25 cellular contexts compared by ENCODE assay signal in genomic region chr12:40338071-40338470, GRCh38.
DNase-seq lines count a peak whose midpoint lies in the region; ATAC-seq, FAIRE-seq and TF ChIP-seq lines count a peak whose summit lies in the region.
"Had no signal": no experiment of that assay in that cellular context is flagged by ENCODE, and none has a peak within 500 bp of the region (broad histone marks: within the 10 kb centered on the region; RNA-seq: fewer than 3 reads in every experiment).

No MANE protein-coding gene starts in this region.

- 15 to 26% methylated on average over 1 of the region's 1 CpG for WGBS in body of pancreas, 2 donors

- ATAC-seq in body of pancreas (peak; percentile 27), left lung (peak; percentile 16), GM21381 (IDR thresholded peaks at IDR 0.05; ENCODE audit: unreplicated experiment) (no peak), mucosa of descending colon (no peak)
- ATAC-seq: A549 had no signal

- H3K4me3 ChIP-seq in body of pancreas: no peak overlapping the region
- no peak overlapping the region for H3K4me3 ChIP-seq in left lung
- H3K4me3 ChIP-seq in mucosa of descending colon: no peak overlapping the region
- H3K4me3 ChIP-seq: A549; BLaER1 treated with 17β-estradiol and CSF1 and Interleukin-3, amounts not matched to agents 10 nM and 100 nM; GM23248 had no signal

- H3K36me3 ChIP-seq in body of pancreas (replicated peaks in 1 of 2; ENCODE audit: insufficient read depth in 1 of 2, low read depth in 2 of 2) (peaks cover 0 to 5% of the 10 kb centered on the region in 2 donors), left lung (peaks cover 0 to 95% of the 10 kb centered on the region in 2 donors), mucosa of descending colon (ENCODE audit: low read depth) (no peaks in the 10 kb centered on the region)
- H3K36me3 ChIP-seq: BE2C had no signal

- intact Hi-C loops in body of pancreas (cut with DNase I): no loop called here
- intact Hi-C loops in left lung (cut with DNase I): no loop called here
- intact Hi-C loops in mucosa of descending colon (cut with DNase I, micrococcal nuclease): no loop called here

- H3K9me3 ChIP-seq in body of pancreas (no peaks in the 10 kb centered on the region), left lung (no peaks in the 10 kb centered on the region), mucosa of descending colon (no peaks in the 10 kb centered on the region)
- H3K9me3 ChIP-seq: A549; BE2C; BLaER1 treated with 17β-estradiol and CSF1 and Interleukin-3, amounts not matched to agents 10 nM and 100 nM had no signal

- H3K27ac ChIP-seq in body of pancreas: no peak overlapping the region
- H3K27ac ChIP-seq in left lung: no peak overlapping the region
- H3K27ac ChIP-seq: A549; BLaER1 treated with 17β-estradiol and CSF1 and Interleukin-3, amounts not matched to agents 10 nM and 100 nM; GM23248 had no signal

- peak; percentile 56 for FAIRE-seq in GM19239 (lab: Jason Lieb, UNC)
- FAIRE-seq: A549, GM12891, GM18507, H1 had no signal

- peaks cover 14% of the 10 kb centered on the region for H3K4me1 ChIP-seq in body of pancreas
- no peaks in the 10 kb centered on the region for H3K4me1 ChIP-seq in left lung
- H3K4me1 ChIP-seq in mucosa of descending colon (ENCODE audit: low read depth): no peaks in the 10 kb centered on the region
- H3K4me1 ChIP-seq: A549; BE2C; BLaER1 treated with 17β-estradiol and CSF1 and Interleukin-3, amounts not matched to agents 10 nM and 100 nM had no signal

- no peak for TF ChIP-seq POLR2A in body of pancreas (IDR thresholded peaks at IDR 0.05)

- no peaks in the 10 kb centered on the region for H3K27me3 ChIP-seq in body of pancreas
- no peaks in the 10 kb centered on the region for H3K27me3 ChIP-seq in left lung
- H3K27me3 ChIP-seq: BE2C; BLaER1 treated with 17β-estradiol and CSF1 and Interleukin-3, amounts not matched to agents 10 nM and 100 nM had no signal

- DNase-seq in GM19239 (ENCODE audit: insufficient read length, low spot score) (no peak), body of pancreas (no peak), left lung (no peak), SKM-1 (lab: John Stamatoyannopoulos, UW; ENCODE audit: unreplicated experiment) (no peak), mucosa of descending colon (no peak)
- DNase-seq: 8988T; ACHN; AML-193; BE2C; Calu3; CD4-positive, alpha-beta T cell; CD8-positive, alpha-beta memory T cell; COR-L47; DMS53; DMS79 treated with DMSO at 0.1 percent for 48 hours; GF-D8; GM23248; H7; HCEC 1CT had no signal

- TF ChIP-seq CTCF in body of pancreas (IDR thresholded peaks at IDR 0.05) (no peak), left lung (IDR thresholded peaks at IDR 0.05) (no peak), mucosa of descending colon (IDR thresholded peaks at IDR 0.05) (no peak)

Comparison
In these comparisons a context has a peak if more than half of its experiments do, and no peak if none do; other contexts are left out.
1. ATAC-seq: peak in body of pancreas (single experiment) and left lung (single experiment); none in GM21381 (single experiment) and mucosa of descending colon (single experiment).